1 cellular context compared by ENCODE assay signal in the genomic region with DNA sequence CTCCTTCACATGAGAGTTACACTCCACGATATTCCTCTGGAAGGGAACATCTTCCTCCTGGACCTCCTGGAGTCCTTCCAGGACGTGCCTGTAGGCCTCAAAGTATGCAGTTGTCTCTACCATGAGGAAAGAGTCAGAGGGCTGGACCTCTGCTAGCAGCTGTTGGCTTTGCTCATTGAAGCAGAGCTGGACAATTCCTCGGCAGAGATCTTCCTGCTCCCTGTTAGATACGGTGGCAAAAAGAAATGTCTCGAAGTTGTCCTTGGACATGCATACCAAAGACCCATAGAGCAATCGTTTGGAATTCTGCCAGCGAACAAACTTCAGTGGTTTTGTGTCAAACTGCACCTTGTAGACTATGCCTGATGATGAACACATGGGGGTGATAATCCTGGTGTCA.
TF ChIP-seq lines count a peak whose summit lies in the region.

No MANE protein-coding gene starts in this region.

TF ChIP-seq in K562, 482 proteins besides CTCF, POLR2A, EP300 and RAD21:
- TF ChIP-seq, protein P1, sequence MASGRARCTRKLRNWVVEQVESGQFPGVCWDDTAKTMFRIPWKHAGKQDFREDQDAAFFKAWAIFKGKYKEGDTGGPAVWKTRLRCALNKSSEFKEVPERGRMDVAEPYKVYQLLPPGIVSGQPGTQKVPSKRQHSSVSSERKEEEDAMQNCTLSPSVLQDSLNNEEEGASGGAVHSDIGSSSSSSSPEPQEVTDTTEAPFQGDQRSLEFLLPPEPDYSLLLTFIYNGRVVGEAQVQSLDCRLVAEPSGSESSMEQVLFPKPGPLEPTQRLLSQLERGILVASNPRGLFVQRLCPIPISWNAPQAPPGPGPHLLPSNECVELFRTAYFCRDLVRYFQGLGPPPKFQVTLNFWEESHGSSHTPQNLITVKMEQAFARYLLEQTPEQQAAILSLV (tag; IDR thresholded peaks at IDR 0.05) = no peak
- TF ChIP-seq PYGO2 (tag; IDR thresholded peaks at IDR 0.05) = no peak
- peak; percentile 72 for TF ChIP-seq NFIC (IDR thresholded peaks at IDR 0.05)
